In the genomic region with DNA sequence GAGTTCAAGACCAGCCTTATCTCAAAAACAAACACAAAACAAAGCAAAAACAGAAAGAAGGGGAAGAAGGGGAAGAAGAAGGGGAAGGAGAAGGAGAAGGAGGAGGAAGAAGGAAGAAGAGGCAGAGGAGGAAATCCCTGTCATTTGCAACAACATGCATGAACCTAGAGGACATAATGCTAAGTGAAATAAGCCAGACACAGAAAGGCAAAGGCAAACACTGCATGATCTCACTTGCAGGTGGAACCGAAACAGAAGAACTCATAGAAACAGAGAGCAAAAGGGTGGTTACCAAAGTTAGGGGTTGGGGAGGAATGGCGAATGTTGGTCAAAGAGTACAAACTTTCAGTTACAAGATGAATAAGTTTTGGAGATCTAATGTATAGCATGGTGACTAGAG, we compare ENCODE assay signal across 9 cellular contexts.
DNase-seq lines count a peak whose midpoint lies in the region; ATAC-seq, FAIRE-seq and TF ChIP-seq lines count a peak whose summit lies in the region.
"Had no signal": no experiment of that assay in that cellular context is flagged by ENCODE, and none has a peak within 500 bp of the region (broad histone marks: within the 10 kb centered on the region; RNA-seq: fewer than 3 reads in every experiment).

No MANE protein-coding gene starts in this region.

- H4K91ac ChIP-seq in trophoblast cell (ENCODE audit: low read depth, low read length), result no peak overlapping the region

- no peaks in the 10 kb centered on the region for H3K27me3 ChIP-seq in trophoblast cell (ENCODE audit: insufficient read depth, low read length)

- no peak overlapping the region for H3K18ac ChIP-seq in trophoblast cell (ENCODE audit: low read length)

- peaks cover 48% of the 10 kb centered on the region for H3K4me1 Mint-ChIP-seq in activated T-helper 17 cell treated with anti-CD3 and anti-CD28 coated beads, Interleukin-2, amount 50 U/mL, for 72 hours

- peaks cover 2% of the 10 kb centered on the region for H3K27me3 Mint-ChIP-seq in activated T-helper 17 cell treated with anti-CD3 and anti-CD28 coated beads, Interleukin-2, amount 50 U/mL, for 72 hours
- H3K27me3 Mint-ChIP-seq: activated naive CD4-positive, alpha-beta T cell treated with anti-CD3 and anti-CD28 coated beads, Interleukin-2, amount 50 U/mL, for 24 hours had no signal

- H2BK12ac ChIP-seq in trophoblast cell (ENCODE audit: low read length), result no peak overlapping the region

- no peak overlapping the region for H2AFZ ChIP-seq in trophoblast cell (ENCODE audit: insufficient read depth, low read length, poor library complexity)

- H2AK5ac ChIP-seq in trophoblast cell (ENCODE audit: low read length), result no peak overlapping the region

- H4K12ac ChIP-seq in trophoblast cell (ENCODE audit: low read depth, low read length), result no peak overlapping the region

- no peak overlapping the region for H4K8ac ChIP-seq in trophoblast cell (ENCODE audit: low read depth, low read length)

- H3K27ac ChIP-seq in kidney (ENCODE audit: low read depth in 2 of 2, low read length in 2 of 2) (no peak overlapping the region), trophoblast cell (ENCODE audit: low read depth, low read length) (no peak overlapping the region)

- H3K36me3 ChIP-seq in kidney (ENCODE audit: control insufficient read depth in 1 of 2, insufficient read depth in 2 of 2, low read length in 2 of 2) (no peaks in the 10 kb centered on the region), trophoblast cell (ENCODE audit: control insufficient read depth in 1 of 2, insufficient read depth in 2 of 2, low read length in 2 of 2) (peaks cover 0 to 3% of the 10 kb centered on the region in 2 experiments)

- no peak overlapping the region for H3K14ac ChIP-seq in trophoblast cell (ENCODE audit: low read length)

- no peak overlapping the region for H3K4me2 ChIP-seq in trophoblast cell (ENCODE audit: low read length)

- TF ChIP-seq CTCF in GM12875 (IDR thresholded peaks at IDR 0.05; ENCODE audit: borderline replicate concordance, insufficient read depth, low read depth, low read length) (no peak), kidney (IDR thresholded peaks at IDR 0.05; ENCODE audit: borderline replicate concordance, extremely low read depth, insufficient read depth) (no peak)

- H3K9me3 ChIP-seq in kidney (ENCODE audit: control insufficient read depth in 1 of 2, low read length in 2 of 2) (no peaks in the 10 kb centered on the region), trophoblast cell (ENCODE audit: insufficient read depth, low read depth, low read length) (no peaks in the 10 kb centered on the region)

- no peak overlapping the region for H2BK5ac ChIP-seq in trophoblast cell (ENCODE audit: low read depth, low read length, poor library complexity)

- H3K36me3 Mint-ChIP-seq in activated T-helper 17 cell treated with anti-CD3 and anti-CD28 coated beads, Interleukin-2, amount 50 U/mL, for 72 hours (ENCODE audit: low read depth), result no peaks in the 10 kb centered on the region
- H3K36me3 Mint-ChIP-seq: activated naive CD4-positive, alpha-beta T cell treated with anti-CD3 and anti-CD28 coated beads, Interleukin-2, amount 50 U/mL, for 24 hours had no signal

- peak overlapping the region; percentile 35 for H3K4me3 Mint-ChIP-seq in activated T-helper 17 cell treated with anti-CD3 and anti-CD28 coated beads, Interleukin-2, amount 50 U/mL, for 72 hours
- H3K4me3 Mint-ChIP-seq: activated naive CD4-positive, alpha-beta T cell treated with anti-CD3 and anti-CD28 coated beads, Interleukin-2, amount 50 U/mL, for 24 hours had no signal

- H3K4me1 ChIP-seq in kidney (ENCODE audit: control insufficient read depth in 1 of 2, insufficient read depth in 1 of 2, low read depth in 1 of 2, low read length in 2 of 2) (peaks cover 4 to 9% of the 10 kb centered on the region in 2 donors), trophoblast cell (ENCODE audit: control insufficient read depth in 1 of 2, insufficient read depth in 2 of 2, low read length in 2 of 2) (peaks cover 12 to 18% of the 10 kb centered on the region in 2 experiments)

- no peak for DNase-seq in kidney
- no peak for DNase-seq in NCI-H2081 (lab: John Stamatoyannopoulos, UW)
- DNase-seq in trophoblast cell, result no peak
- DNase-seq in EL, result no peak

- no peaks in the 10 kb centered on the region for H3K79me2 ChIP-seq in trophoblast cell (ENCODE audit: control insufficient read depth, insufficient read depth, low read length, poor library complexity)

- no peak for FAIRE-seq in kidney (lab: Jason Lieb, UNC)

- intact Hi-C loops in kidney (cut with DNase I), result no loop called here

- no peak overlapping the region for H3K23ac ChIP-seq in trophoblast cell (ENCODE audit: low read length)

- H2BK120ac ChIP-seq in trophoblast cell (ENCODE audit: insufficient read depth, low read length, poor library complexity), result no peak overlapping the region

- H3K27ac Mint-ChIP-seq in activated T-helper 17 cell treated with anti-CD3 and anti-CD28 coated beads, Interleukin-2, amount 50 U/mL, for 72 hours, result peak overlapping the region; percentile 15
- H3K27ac Mint-ChIP-seq: activated naive CD4-positive, alpha-beta T cell treated with anti-CD3 and anti-CD28 coated beads, Interleukin-2, amount 50 U/mL, for 24 hours had no signal

- no CpG with 5 or more reads among the region's 2 CpGs for WGBS in trophoblast cell (ENCODE audit: extremely low coverage, insufficient coverage, insufficient read length)

- no peaks in the 10 kb centered on the region for H3K9me3 Mint-ChIP-seq in activated T-helper 17 cell treated with anti-CD3 and anti-CD28 coated beads, Interleukin-2, amount 50 U/mL, for 72 hours
- H3K9me3 Mint-ChIP-seq: activated naive CD4-positive, alpha-beta T cell treated with anti-CD3 and anti-CD28 coated beads, Interleukin-2, amount 50 U/mL, for 24 hours had no signal

- no peak overlapping the region for H3K4ac ChIP-seq in trophoblast cell (ENCODE audit: low read depth, low read length)

- no peak overlapping the region for H3K9ac ChIP-seq in kidney (ENCODE audit: low read length in 2 of 2)
- H3K9ac ChIP-seq in trophoblast cell (ENCODE audit: low read length), result no peak overlapping the region

- ATAC-seq in GM19351 (IDR thresholded peaks at IDR 0.05; ENCODE audit: unreplicated experiment), result peak; percentile 48
- ATAC-seq in HG03045 (IDR thresholded peaks at IDR 0.05; ENCODE audit: unreplicated experiment), result peak; percentile 55
- ATAC-seq in activated T-helper 17 cell treated with anti-CD3 and anti-CD28 coated beads, Interleukin-2, amount 50 U/mL, for 72 hours (replicated peaks), result peak; percentile 64

- H3K4me3 ChIP-seq in GM12875 (ENCODE audit: low read depth, low read length), result peak overlapping the region; percentile 3
- no peak overlapping the region for H3K4me3 ChIP-seq in kidney (ENCODE audit: low read length in 2 of 2)
- H3K4me3 ChIP-seq in trophoblast cell (ENCODE audit: low read depth, low read length), result no peak overlapping the region

- H3K79me1 ChIP-seq in trophoblast cell (ENCODE audit: low read length), result peaks cover 6% of the 10 kb centered on the region
